8 cellular contexts compared by ENCODE assay signal in the genomic region with DNA sequence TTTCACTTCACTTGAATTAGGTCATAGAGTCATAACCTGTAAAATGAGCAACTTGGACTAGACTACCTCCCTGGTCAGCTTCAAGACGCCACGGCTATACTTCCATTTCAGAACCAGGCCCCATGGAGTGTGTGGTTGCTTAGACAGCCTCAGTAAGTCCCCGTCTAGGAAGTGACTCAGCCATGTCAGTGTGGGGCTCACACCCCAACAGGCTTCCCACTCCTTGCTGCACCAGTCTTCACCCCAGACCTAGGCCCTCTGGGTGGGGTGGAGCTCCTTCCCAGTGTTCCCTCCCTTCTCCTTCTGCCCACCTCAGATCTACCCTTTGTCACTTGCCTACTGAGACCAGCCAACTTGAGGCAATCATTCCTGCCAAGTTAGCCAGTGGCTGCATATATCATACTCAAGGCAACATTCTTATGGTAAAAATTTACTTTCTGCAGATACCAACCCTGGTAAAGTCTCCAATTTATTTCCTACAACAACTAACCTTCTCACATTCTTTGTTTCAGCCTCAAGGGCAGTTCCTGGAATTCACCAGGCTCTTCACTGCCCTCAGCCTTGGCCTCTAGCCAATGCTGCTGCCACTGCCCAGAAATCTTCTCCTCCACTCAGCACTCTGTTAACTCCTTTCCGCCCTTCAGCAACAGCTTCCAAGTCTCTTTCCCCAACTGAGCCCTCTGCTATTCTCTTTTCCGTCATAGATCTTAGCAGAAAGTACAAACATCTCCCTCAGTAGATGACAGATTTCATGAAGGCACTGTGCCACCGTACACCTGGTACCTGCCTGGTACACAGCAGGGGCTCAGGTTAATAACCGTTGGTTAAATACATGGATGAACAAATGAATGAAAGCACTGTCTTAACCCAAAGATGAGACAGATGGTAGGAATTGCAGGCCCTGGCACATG. TPM values are rescaled to one million over a fixed set of nuclear protein-coding genes. Genes with fewer than 3 reads are reported as not detected.
A peak's percentile ranks its signal among the peaks of the same experiment; 100 is the strongest.
DNase-seq lines count a peak whose midpoint lies in the region; ATAC-seq and TF ChIP-seq lines count a peak whose summit lies in the region.

No MANE protein-coding gene starts in this region.

- TF ChIP-seq CTCF in right atrium auricular region (IDR thresholded peaks at IDR 0.05) (no peak), right lobe of liver (IDR thresholded peaks at IDR 0.05) (no peak), vagina (IDR thresholded peaks at IDR 0.05) (no peak)

- H3K4me1 ChIP-seq in right atrium auricular region (peaks cover 0 to 16% of the 10 kb centered on the region in 2 donors), right lobe of liver (peaks cover 0 to 49% (median 14%) of the 10 kb centered on the region in 4 donors), aorta (ENCODE audit: control insufficient read depth in 1 of 2, insufficient read depth in 2 of 2, low read length in 2 of 2) (peaks cover 0 to 3% of the 10 kb centered on the region in 2 donors), vagina (no peaks in the 10 kb centered on the region)

- TF ChIP-seq POLR2A in right lobe of liver (IDR thresholded peaks at IDR 0.05): no peak
- no peak for TF ChIP-seq POLR2A in vagina (IDR thresholded peaks at IDR 0.05)

- no peaks in the 10 kb centered on the region for H3K27me3 ChIP-seq in right atrium auricular region
- H3K27me3 ChIP-seq in right lobe of liver: no peaks in the 10 kb centered on the region
- no peaks in the 10 kb centered on the region for H3K27me3 ChIP-seq in aorta (ENCODE audit: control insufficient read depth in 1 of 2, insufficient read depth in 2 of 2, low read length in 1 of 2)
- H3K27me3 ChIP-seq in vagina: no peaks in the 10 kb centered on the region

- DNase-seq in Right ventricle myocardium inferior (ENCODE audit: missing footprints) (peak; percentile 80), right atrium auricular region (ENCODE audit: low spot score) (no peak), anterior cingulate cortex (lab: John Stamatoyannopoulos, UW) (peak in 37 of 58 donors; percentile 7 to 75 (median 32)), right lobe of liver (peak; percentile 57 to 79 (median 77)), aorta (peak; percentile 78 to 87), activated gamma-delta T cell treated with Interleukin-2 at 50 U/mL for 16 hours (no peak), vagina (ENCODE audit: extremely low spot score in 2 of 2) (no peak)
- no peak for DNase-seq in NK-92 treated with Interleukin-12 subunit alpha and Interleukin-12 subunit beta, amount 100 ng/mL, for 24 hours (lab: John Stamatoyannopoulos, UW)

- intact Hi-C loops in Right ventricle myocardium inferior (cut with DNase I) (loop anchor here (5.0 kb wide), 1 partner anchor 81 kb away; no protein-coding TSS in a partner anchor), right lobe of liver (cut with DNase I) (no loop called here), aorta (cut with DNase I) (no loop called here), vagina (cut with DNase I) (no loop called here)

- no peaks in the 10 kb centered on the region for H3K9me3 ChIP-seq in right atrium auricular region
- H3K9me3 ChIP-seq in right lobe of liver: no peaks in the 10 kb centered on the region
- no peaks in the 10 kb centered on the region for H3K9me3 ChIP-seq in aorta (ENCODE audit: control insufficient read depth, low read length)
- H3K9me3 ChIP-seq in vagina: no peaks in the 10 kb centered on the region

- WGBS in right lobe of liver (ENCODE audit: insufficient coverage, low coverage, low lambda C conversion rate, missing lambda C conversion rate): 45% methylated on average over 6 of the region's 7 CpGs
- WGBS in aorta, 2 donors: 50 to 52% methylated on average over 7 of the region's 7 CpGs

- H3K4me3 ChIP-seq in right atrium auricular region (no peak overlapping the region), right lobe of liver (no peak overlapping the region), aorta (ENCODE audit: low read length in 2 of 2) (no peak overlapping the region), vagina (no peak overlapping the region)

- ATAC-seq in Right ventricle myocardium inferior (peak; percentile 94), right lobe of liver (peak; percentile 47 to 58 (median 54)), aorta (ENCODE audit: low FRiP score) (peak; percentile 42)

- H3K36me3 ChIP-seq in right atrium auricular region (no peaks in the 10 kb centered on the region), right lobe of liver (no peaks in the 10 kb centered on the region), aorta (ENCODE audit: control insufficient read depth in 1 of 2, insufficient read depth in 2 of 2, low read length in 1 of 2) (no peaks in the 10 kb centered on the region), vagina (no peaks in the 10 kb centered on the region)

- H3K27ac ChIP-seq in right atrium auricular region: no peak overlapping the region
- H3K27ac ChIP-seq in right lobe of liver: peak overlapping the region; percentile 2 to 92 (median 72)
- no peak overlapping the region for H3K27ac ChIP-seq in aorta (ENCODE audit: low read depth in 1 of 2, low read length in 2 of 2)
- no peak overlapping the region for H3K27ac ChIP-seq in vagina

RNA-seq across cellular contexts. Expression of a gene that starts 31.3 kb away (rescaled TPM):
- total RNA-seq in Right ventricle myocardium inferior (8.7 TPM), right atrium auricular region (1 to 10 TPM; 7.6 to 9.7 TPM), right lobe of liver (10 to 100 TPM; 17.1 to 24.0 (median 18.7) TPM), aorta (10 to 100 TPM; 15.3 to 21.1 TPM), vagina (21.9 TPM)
- polyA plus RNA-seq in aorta: 1 to 10 TPM; 4.8 to 7.0 TPM

Comparison
In these comparisons a context has a peak if more than half of its experiments do, and no peak if none do; other contexts are left out.
1. DNase-seq: peak in Right ventricle myocardium inferior (single experiment), anterior cingulate cortex (37 of 58), right lobe of liver (3 of 3) and aorta (2 of 2); none in right atrium auricular region (single experiment), activated gamma-delta T cell treated with Interleukin-2 at 50 U/mL for 16 hours (single experiment), NK-92 treated with Interleukin-12 subunit alpha and Interleukin-12 subunit beta, amount 100 ng/mL, for 24 hours (single experiment) and vagina (0 of 2).
2. ATAC-seq: peak in every context shown above with its lines; median percentile 94 in Right ventricle myocardium inferior; 54 in right lobe of liver; 42 in aorta.
3. H3K27ac ChIP-seq: peak in right lobe of liver (3 of 3); none in right atrium auricular region (0 of 2), aorta (0 of 2) and vagina (single experiment).